In the genomic region with DNA sequence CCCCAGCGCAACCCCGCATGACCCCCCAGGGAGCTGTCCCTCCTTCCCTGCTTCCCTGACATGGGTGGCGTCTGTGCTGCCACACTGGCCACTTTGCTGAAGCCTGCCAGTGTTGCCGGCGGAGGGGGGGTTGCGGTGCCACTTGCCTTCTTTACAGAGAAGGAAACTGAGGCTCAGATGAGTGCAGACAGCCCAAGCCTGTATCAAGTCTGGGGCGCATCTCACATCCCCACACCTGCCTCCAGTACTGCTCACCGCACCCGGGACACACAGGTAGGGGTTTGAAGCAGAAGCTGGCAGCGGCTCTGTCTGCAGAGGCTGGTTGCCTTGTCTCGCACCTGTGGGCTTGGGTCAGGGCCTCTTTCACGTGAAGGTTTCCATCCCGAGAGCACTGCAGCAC, we compare ENCODE assay signal across 15 cellular contexts.
A peak's percentile ranks its signal among the peaks of the same experiment; 100 is the strongest.
DNase-seq lines count a peak whose midpoint lies in the region; ATAC-seq and TF ChIP-seq lines count a peak whose summit lies in the region.
"Had no signal": no experiment of that assay in that cellular context is flagged by ENCODE, and none has a peak within 500 bp of the region (broad histone marks: within the 10 kb centered on the region; RNA-seq: fewer than 3 reads in every experiment).

No MANE protein-coding gene starts in this region.

- WGBS in hepatocyte (ENCODE audit: low lambda C conversion rate, missing lambda C conversion rate), result 94% methylated on average over 13 of the region's 13 CpGs
- no CpG with 5 or more reads among the region's 13 CpGs for WGBS in neuronal stem cell (ENCODE audit: extremely low coverage in 2 of 2, insufficient read length in 2 of 2, insufficient replicate concordance in 1 of 2), 2 donors

- H2BK120ac ChIP-seq in neuronal stem cell (ENCODE audit: low read depth, low read length), result no peak overlapping the region

- H3K9me2 ChIP-seq in hepatocyte (replicated peaks; ENCODE audit: insufficient read depth), result no peaks in the 10 kb centered on the region

- no peak overlapping the region for H3K4me3 Mint-ChIP-seq in MCF 10A (ENCODE audit: unreplicated experiment)

- peak overlapping the region; percentile 21 for H2AK5ac ChIP-seq in neuronal stem cell (ENCODE audit: low read depth, low read length)

- H2BK12ac ChIP-seq in neuronal stem cell (ENCODE audit: low read length), result no peak overlapping the region

- H3K36me3 ChIP-seq in hepatocyte (replicated peaks; ENCODE audit: insufficient read depth, low read depth) (no peaks in the 10 kb centered on the region), neuronal stem cell (replicated peaks in 1 of 2; ENCODE audit: control insufficient read depth in 2 of 2, insufficient read depth in 2 of 2, low read length in 2 of 2) (no peaks in the 10 kb centered on the region), upper lobe of right lung (no peaks in the 10 kb centered on the region), lower lobe of right lung (no peaks in the 10 kb centered on the region)

- intact Hi-C loops in cardiac septum (cut with DNase I) (no loop called here), left cardiac atrium (cut with DNase I) (no loop called here), upper lobe of right lung (cut with DNase I) (no loop called here), lower lobe of right lung (cut with DNase I) (no loop called here), MCF 10A (cut with micrococcal nuclease) (no loop called here)

- CTCF ChIA-PET in MCF 10A (lab: Yijun Ruan, JAX), result no interaction called here

- H3K4ac ChIP-seq in neuronal stem cell (ENCODE audit: low read length), result no peak overlapping the region

- no peak for TF ChIP-seq CTCF in hepatocyte (IDR thresholded peaks at IDR 0.05; ENCODE audit: poor library complexity)
- no peak for TF ChIP-seq CTCF in upper lobe of right lung (IDR thresholded peaks at IDR 0.05)
- no peak for TF ChIP-seq CTCF in lower lobe of right lung (IDR thresholded peaks at IDR 0.05)
- TF ChIP-seq CTCF in MCF 10A (IDR thresholded peaks at IDR 0.05; ENCODE audit: unreplicated experiment), result no peak

- ATAC-seq in left cardiac atrium (no peak), upper lobe of right lung (no peak), lower lobe of right lung (no peak)
- ATAC-seq: GM12878 had no signal

- H2BK15ac ChIP-seq in neuronal stem cell (ENCODE audit: low read length), result no peak overlapping the region

- H3K27me3 ChIP-seq in hepatocyte, result no peaks in the 10 kb centered on the region
- peaks cover 0 to 6% (median 0%) of the 10 kb centered on the region in 3 experiments for H3K27me3 ChIP-seq in neuronal stem cell (ENCODE audit: control insufficient read depth in 3 of 3, insufficient read depth in 3 of 3, low read depth in 1 of 3, low read length in 3 of 3)
- H3K27me3 ChIP-seq in upper lobe of right lung, result no peaks in the 10 kb centered on the region
- peaks cover 11% of the 10 kb centered on the region for H3K27me3 ChIP-seq in lower lobe of right lung (ENCODE audit: low read depth)

- H3K23ac ChIP-seq in neuronal stem cell (ENCODE audit: low read depth, low read length, poor library complexity), result no peak overlapping the region

- no peaks in the 10 kb centered on the region for H3K27me3 Mint-ChIP-seq in MCF 10A (ENCODE audit: insufficient read depth, unreplicated experiment)

- peaks cover 16% of the 10 kb centered on the region for H3K4me1 ChIP-seq in hepatocyte (ENCODE audit: insufficient read depth)
- H3K4me1 ChIP-seq in neuronal stem cell (ENCODE audit: control insufficient read depth in 2 of 2, insufficient read depth in 1 of 2, low read depth in 1 of 2, low read length in 2 of 2), result peaks cover 0 to 2% of the 10 kb centered on the region in 2 donors
- H3K4me1 ChIP-seq in upper lobe of right lung, result no peaks in the 10 kb centered on the region
- peaks cover 23% of the 10 kb centered on the region for H3K4me1 ChIP-seq in lower lobe of right lung

- BruUV-seq in MCF 10A (replicated peaks; lab: Mats Ljungman, UMichigan), result no TSS peak

- no peak overlapping the region for H3K27ac ChIP-seq in hepatocyte
- no peak overlapping the region for H3K27ac ChIP-seq in neuronal stem cell (replicated peaks; ENCODE audit: low read length)
- H3K27ac ChIP-seq in upper lobe of right lung, result no peak overlapping the region
- no peak overlapping the region for H3K27ac ChIP-seq in lower lobe of right lung

- peak overlapping the region; percentile 61 for H3K9ac ChIP-seq in neuronal stem cell (ENCODE audit: low read depth, low read length, poor library complexity)

- H3K14ac ChIP-seq in neuronal stem cell (ENCODE audit: low read length), result no peak overlapping the region

- no peak overlapping the region for H2BK5ac ChIP-seq in neuronal stem cell (ENCODE audit: low read length)

- no peaks in the 10 kb centered on the region for H3K79me2 ChIP-seq in hepatocyte

- H3K9me3 Mint-ChIP-seq in MCF 10A (ENCODE audit: unreplicated experiment), result peaks cover 21% of the 10 kb centered on the region

- H3K4me2 ChIP-seq in hepatocyte (no peak overlapping the region), neuronal stem cell (ENCODE audit: insufficient read depth, low read length, poor library complexity, severe bottlenecking) (no peak overlapping the region)

- no peaks in the 10 kb centered on the region for H3K4me1 Mint-ChIP-seq in MCF 10A (ENCODE audit: insufficient read depth, unreplicated experiment)

- peak overlapping the region; percentile 43 for H4K8ac ChIP-seq in neuronal stem cell (ENCODE audit: low read depth, low read length)

- H2AFZ ChIP-seq in hepatocyte, result no peak overlapping the region
- no peak overlapping the region for H2AFZ ChIP-seq in neuronal stem cell (ENCODE audit: low read length)

- no peaks in the 10 kb centered on the region for H3K79me1 ChIP-seq in neuronal stem cell (ENCODE audit: low read depth, low read length)

- POLR2A ChIA-PET in MCF 10A (lab: Yijun Ruan, JAX), result interaction anchor here (0.7 kb wide), 1 partner anchor 27 kb away, joined by 3 read pairs; no protein-coding TSS in a partner anchor

- no peaks in the 10 kb centered on the region for H3K9me3 ChIP-seq in hepatocyte (ENCODE audit: low read depth)
- H3K9me3 ChIP-seq in neuronal stem cell (replicated peaks in 1 of 2; ENCODE audit: control insufficient read depth in 2 of 2, insufficient read depth in 1 of 2, low read depth in 1 of 2, low read length in 2 of 2), result peaks cover 0 to 6% of the 10 kb centered on the region in 2 donors
- no peaks in the 10 kb centered on the region for H3K9me3 ChIP-seq in upper lobe of right lung
- peaks cover 12% of the 10 kb centered on the region for H3K9me3 ChIP-seq in lower lobe of right lung

- no peak overlapping the region for H3K18ac ChIP-seq in neuronal stem cell (ENCODE audit: low read length)

- peak; percentile 68 for DNase-seq in cardiac septum (ENCODE audit: low spot score)
- no peak for DNase-seq in left cardiac atrium
- peak; percentile 2 for DNase-seq in hepatocyte (ENCODE audit: low spot score)
- DNase-seq in neuronal stem cell (ENCODE audit: low spot score), result no peak
- peak; percentile 53 for DNase-seq in upper lobe of right lung
- no peak for DNase-seq in lower lobe of right lung
- DNase-seq in NCI-H2029 (lab: John Stamatoyannopoulos, UW), result no peak
- DNase-seq in MCF 10A (ENCODE audit: unreplicated experiment), result no peak
- DNase-seq: GDM1, Kasumi-1, NCI-H187, NCI-H345, NCI-H69, OCI-M1 had no signal

- H3K27ac Mint-ChIP-seq in MCF 10A (ENCODE audit: low read depth, unreplicated experiment), result no peak overlapping the region

- H3K4me3 ChIP-seq in hepatocyte (no peak overlapping the region), neuronal stem cell (ENCODE audit: low read length in 2 of 2) (no peak overlapping the region), upper lobe of right lung (no peak overlapping the region), lower lobe of right lung (no peak overlapping the region)
- H3K4me3 ChIP-seq: GM12878 had no signal

- no peaks in the 10 kb centered on the region for H3K36me3 Mint-ChIP-seq in MCF 10A (ENCODE audit: insufficient read depth, unreplicated experiment)

- no peaks in the 10 kb centered on the region for H4K20me1 ChIP-seq in hepatocyte (ENCODE audit: insufficient read depth, poor library complexity, severe bottlenecking)

- H4K91ac ChIP-seq in neuronal stem cell (ENCODE audit: low read depth, low read length, poor library complexity), result no peak overlapping the region

Comparison
In these comparisons a context has a peak if more than half of its experiments do, and no peak if none do; other contexts are left out.
1. DNase-seq: peak in cardiac septum (single experiment), hepatocyte (single experiment) and upper lobe of right lung (single experiment); none in left cardiac atrium (single experiment), neuronal stem cell (single experiment), lower lobe of right lung (single experiment), NCI-H2029 (single experiment) and MCF 10A (single experiment).